8 cellular contexts compared by ENCODE assay signal in genomic region chr20:1266167-1266973, GRCh38. TPM values are rescaled to one million over a fixed set of nuclear protein-coding genes. Genes with fewer than 3 reads are reported as not detected.
A peak's percentile ranks its signal among the peaks of the same experiment; 100 is the strongest.
DNase-seq lines count a peak whose midpoint lies in the region; ATAC-seq and TF ChIP-seq lines count a peak whose summit lies in the region.

TSS of gene SNPH (plus strand) at chr20:1266294. CDS start at chr20:1296240, 29,946 bp downstream.

- DNase-seq in DMS153 treated with DMSO at 0.1 percent for 48 hours (lab: John Stamatoyannopoulos, UW; ENCODE audit: unreplicated experiment) (peak; percentile 11), NCI-H82 treated with DMSO at 0.1 percent for 48 hours (lab: John Stamatoyannopoulos, UW; ENCODE audit: unreplicated experiment) (peak; percentile 20), activated T-cell treated with anti-CD3 and anti-CD28 coated beads for 48 hours (ENCODE audit: low read depth) (peak; percentile 66), epithelial cell of proximal tubule (ENCODE audit: low read depth) (no peak)
- peak; percentile 45 to 68 for DNase-seq in stimulated activated CD8-positive, alpha-beta memory T cell treated with anti-CD3 and anti-CD28 coated beads, Interleukin-15, amount 100 ng/mL, for 48 hours (ENCODE audit: low read depth in 2 of 2)

- no peaks in the 10 kb centered on the region for H3K9me3 ChIP-seq in mononuclear cell (ENCODE audit: low read depth, low read length)

- peaks cover 36% of the 10 kb centered on the region for H3K27me3 ChIP-seq in mononuclear cell (ENCODE audit: insufficient read depth, low read length)

- peaks cover 20% of the 10 kb centered on the region for H3K4me1 ChIP-seq in mononuclear cell (ENCODE audit: insufficient read depth, low read length)

- peak; percentile 58 for ATAC-seq in HG02678 (IDR thresholded peaks at IDR 0.05; ENCODE audit: unreplicated experiment)
- ATAC-seq in HG03469 (IDR thresholded peaks at IDR 0.05; ENCODE audit: unreplicated experiment), result no peak

- peak within 1 kb of the TSS; percentile 77 for H3K4me3 ChIP-seq in epithelial cell of proximal tubule (ENCODE audit: low read depth, low read length)
- peak within 1 kb of the TSS; percentile 35 for H3K4me3 ChIP-seq in mononuclear cell (ENCODE audit: low read length)

- TF ChIP-seq CTCF in epithelial cell of proximal tubule (conservative IDR thresholded peaks at IDR 0.05; ENCODE audit: low read depth, low read length), result no peak

RNA-seq across cellular contexts. Expression of gene SNPH, which starts in this region (rescaled TPM):
- 4.6 and 7.2 TPM in 2 replicates for total RNA-seq in epithelial cell of proximal tubule
- total RNA-seq in mononuclear cell, result 9.7 TPM
